In the genomic region with DNA sequence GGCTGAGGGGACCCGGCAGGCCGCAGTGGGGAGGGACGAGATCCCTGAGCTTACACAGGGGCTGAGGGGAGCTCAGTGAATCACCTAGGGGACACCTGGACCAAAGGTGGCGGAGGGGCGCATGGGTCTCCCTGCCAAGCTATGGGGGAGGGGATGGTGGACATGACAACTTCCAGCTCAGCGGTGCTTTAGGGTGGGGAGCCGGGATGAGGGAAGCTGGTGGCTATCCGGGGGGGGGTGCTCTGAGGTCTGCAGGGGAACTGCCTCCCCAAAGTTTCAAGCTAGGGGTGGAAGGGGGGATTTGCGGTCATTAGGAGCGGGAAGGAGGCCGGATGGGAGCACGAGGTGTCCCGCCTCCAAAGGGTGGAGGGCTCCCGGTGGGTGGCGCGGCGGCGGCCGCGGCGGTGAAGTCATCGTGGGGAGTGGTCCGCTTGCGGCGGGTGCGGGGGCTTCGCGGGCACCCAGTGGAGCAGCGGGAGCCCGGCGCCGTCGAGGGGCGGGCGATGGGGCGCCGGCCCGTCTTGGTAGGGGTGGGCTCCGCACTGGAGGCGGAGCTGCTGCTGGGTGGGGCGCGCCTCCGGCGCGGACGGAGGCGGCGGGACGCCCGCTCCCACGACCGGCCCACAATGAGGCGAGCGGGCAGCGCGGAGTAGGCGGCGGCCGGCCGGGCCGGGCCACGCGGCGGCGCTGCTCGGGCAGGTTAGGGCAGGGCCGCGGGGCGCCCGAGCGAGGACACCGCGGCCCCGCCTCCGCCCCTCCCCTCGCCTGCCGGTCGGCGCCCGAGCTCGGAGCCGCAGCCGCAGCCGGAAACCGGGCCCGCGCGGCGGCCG, we compare ENCODE assay signal across 8 cellular contexts. TPM values are rescaled to one million over a fixed set of nuclear protein-coding genes. Genes with fewer than 3 reads are reported as not detected.
DNase-seq lines count a peak whose midpoint lies in the region; ATAC-seq and TF ChIP-seq lines count a peak whose summit lies in the region.

A gene with protein sequence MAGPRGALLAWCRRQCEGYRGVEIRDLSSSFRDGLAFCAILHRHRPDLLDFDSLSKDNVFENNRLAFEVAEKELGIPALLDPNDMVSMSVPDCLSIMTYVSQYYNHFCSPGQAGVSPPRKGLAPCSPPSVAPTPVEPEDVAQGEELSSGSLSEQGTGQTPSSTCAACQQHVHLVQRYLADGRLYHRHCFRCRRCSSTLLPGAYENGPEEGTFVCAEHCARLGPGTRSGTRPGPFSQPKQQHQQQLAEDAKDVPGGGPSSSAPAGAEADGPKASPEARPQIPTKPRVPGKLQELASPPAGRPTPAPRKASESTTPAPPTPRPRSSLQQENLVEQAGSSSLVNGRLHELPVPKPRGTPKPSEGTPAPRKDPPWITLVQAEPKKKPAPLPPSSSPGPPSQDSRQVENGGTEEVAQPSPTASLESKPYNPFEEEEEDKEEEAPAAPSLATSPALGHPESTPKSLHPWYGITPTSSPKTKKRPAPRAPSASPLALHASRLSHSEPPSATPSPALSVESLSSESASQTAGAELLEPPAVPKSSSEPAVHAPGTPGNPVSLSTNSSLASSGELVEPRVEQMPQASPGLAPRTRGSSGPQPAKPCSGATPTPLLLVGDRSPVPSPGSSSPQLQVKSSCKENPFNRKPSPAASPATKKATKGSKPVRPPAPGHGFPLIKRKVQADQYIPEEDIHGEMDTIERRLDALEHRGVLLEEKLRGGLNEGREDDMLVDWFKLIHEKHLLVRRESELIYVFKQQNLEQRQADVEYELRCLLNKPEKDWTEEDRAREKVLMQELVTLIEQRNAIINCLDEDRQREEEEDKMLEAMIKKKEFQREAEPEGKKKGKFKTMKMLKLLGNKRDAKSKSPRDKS (plus strand): TSS at position 764 of the 830 bp plus-strand sequence. CDS start 126 bp downstream, outside the sequence.

- no peaks in the 10 kb centered on the region for H3K36me3 Mint-ChIP-seq in natural killer cell

- no peak for TF ChIP-seq EP300 in stomach (IDR thresholded peaks at IDR 0.05)

- no peak for TF ChIP-seq CTCF in AG04449 (IDR thresholded peaks at IDR 0.05; ENCODE audit: insufficient read depth, low read length, missing control alignments)
- 0 out of 2 replicates have a peak, but pooled peaks have one; percentile 30 for TF ChIP-seq CTCF in OCI-LY7 (conservative IDR thresholded peaks at IDR 0.05; ENCODE audit: low read length)
- no peak for TF ChIP-seq CTCF in natural killer cell (IDR thresholded peaks at IDR 0.05)
- peak in 1 of 7 experiments; percentile 55 for TF ChIP-seq CTCF in stomach (IDR thresholded peaks at IDR 0.05)

- TF ChIP-seq POLR2A in stomach (IDR thresholded peaks at IDR 0.05) = no peak

- H3K27me3 ChIP-seq in stomach = no peaks in the 10 kb centered on the region

- H3K4me3 ChIP-seq in AG04449 (ENCODE audit: low read depth, low read length) (peak within 1 kb of the TSS; percentile 80), OCI-LY7 (ENCODE audit: low read depth, low read length, poor library complexity, severe bottlenecking) (peak within 1 kb of the TSS; percentile 82), stomach (peak within 1 kb of the TSS; percentile 67 to 91 (median 80))

- BruUV-seq in OCI-LY7 (replicated peaks; lab: Mats Ljungman, UMichigan) = no TSS peak

- H4K20me1 ChIP-seq in OCI-LY7 (ENCODE audit: insufficient read depth, low read length) = no peaks in the 10 kb centered on the region

- H3K36me3 ChIP-seq in OCI-LY7 (ENCODE audit: insufficient read depth, low read length) (no peaks in the 10 kb centered on the region), stomach (no peaks in the 10 kb centered on the region)

- ATAC-seq in GM18520 (IDR thresholded peaks at IDR 0.05; ENCODE audit: unreplicated experiment) (peak; percentile 72), HG03159 (IDR thresholded peaks at IDR 0.05; ENCODE audit: unreplicated experiment) (peak; percentile 69), natural killer cell (peak; percentile 84 to 89 (median 89))

- no peaks in the 10 kb centered on the region for H3K9me3 Mint-ChIP-seq in natural killer cell

- POLR2A ChIA-PET in AG04449 (lab: Yijun Ruan, JAX) (interaction anchor here (0.7 to 2.1 kb wide), 6 partner anchors 10 to 200 kb away, joined by 3 to 8 read pairs (median 4); a partner anchor contains a TSS), OCI-LY7 (lab: Charles Lee) (interaction anchor here (0.7 to 1.5 kb wide), 4 partner anchors 8 to 132 kb away, joined by 4 to 8 read pairs (median 5); no protein-coding TSS in a partner anchor)

- CTCF ChIA-PET in AG04449 (lab: Yijun Ruan, JAX) = interaction anchor here (1.0 to 17.8 kb wide), 12 partner anchors 9 to 88 kb away, joined by 3 to 159 read pairs (median 4); no protein-coding TSS in a partner anchor
- CTCF ChIA-PET in OCI-LY7 (lab: Charles Lee; ENCODE audit: unreplicated experiment) = interaction anchor here (0.8 to 1.4 kb wide), 4 partner anchors 9 to 28 kb away, joined by 3 to 5 read pairs (median 4); no protein-coding TSS in a partner anchor

- intact Hi-C loops in OCI-LY7 (cut with micrococcal nuclease; ENCODE audit: unreplicated experiment) (loop anchor here (1.0 to 2.0 kb wide), 2 partner anchors 29 to 59 kb away; no protein-coding TSS in a partner anchor), natural killer cell (cut with micrococcal nuclease) (no loop called here), stomach (cut with DNase I; ENCODE audit: low total_unique reads) (no loop called here)

- H3K4me1 Mint-ChIP-seq in natural killer cell = peaks cover 13 to 30% of the 10 kb centered on the region in 2 donors

- H3K27me3 Mint-ChIP-seq in natural killer cell (ENCODE audit: low read depth in 2 of 2) = no peaks in the 10 kb centered on the region

- H3K9me3 ChIP-seq in OCI-LY7 (ENCODE audit: low read length) = no peaks in the 10 kb centered on the region
- H3K9me3 ChIP-seq in stomach = no peaks in the 10 kb centered on the region

- no peak within 1 kb of the TSS for H3K27ac ChIP-seq in OCI-LY7 (ENCODE audit: low read depth, low read length, poor library complexity, severe bottlenecking)
- peak within 1 kb of the TSS; percentile 87 to 96 (median 93) for H3K27ac ChIP-seq in stomach

- H3K4me1 ChIP-seq in OCI-LY7 (ENCODE audit: insufficient read depth, low read length, poor library complexity, severe bottlenecking) = peaks cover 17% of the 10 kb centered on the region
- peaks cover 23 to 71% (median 57%) of the 10 kb centered on the region in 4 donors for H3K4me1 ChIP-seq in stomach

- H3K27ac Mint-ChIP-seq in natural killer cell = peak within 1 kb of the TSS; percentile 75 to 83

- no peaks in the 10 kb centered on the region for H3K9me2 ChIP-seq in OCI-LY7 (ENCODE audit: insufficient read depth, low read length)

- H2AFZ ChIP-seq in OCI-LY7 (ENCODE audit: low read length) = peak within 1 kb of the TSS; percentile 57

- DNase-seq in AG04449 (ENCODE audit: low read depth, low spot score) (no peak), OCI-LY7 (ENCODE audit: low spot score) (peak; percentile 83), activated T-helper 1 cell treated with Interleukin-2 at 50 U/mL for 16 hours (ENCODE audit: low read depth) (peak; percentile 60), fibroblast of gingiva (ENCODE audit: low read depth) (peak; percentile 78), natural killer cell (peak; percentile 68), stomach (peak; percentile 87)

- H3K4me3 Mint-ChIP-seq in natural killer cell = peak within 1 kb of the TSS; percentile 84

- WGBS in stomach, 5 donors = 5 to 13% (median 7%) methylated on average over 35 to 90 of the region's 90 CpGs

- peak within 1 kb of the TSS; percentile 81 for H3K4me2 ChIP-seq in OCI-LY7 (ENCODE audit: low read length)

- H3K79me2 ChIP-seq in OCI-LY7 (ENCODE audit: insufficient read depth, low read depth, low read length) = no peaks in the 10 kb centered on the region

RNA-seq across cellular contexts. Expression of the gene that starts here (rescaled TPM):
- 18.3 and 18.5 TPM in 2 replicates for total RNA-seq in OCI-LY7 (2014; rRNA removed; shearing (Covaris generic))
- total RNA-seq in OCI-LY7 (2022) (25.7 and 32.1 TPM in 2 replicates), natural killer cell (10 to 100 TPM; 24.6 to 34.3 (median 32.4) TPM), stomach (100 to 1,000 TPM in 3 of 5 donors, 10 to 100 TPM in 2; 31.4 to 155 (median 112) TPM)
- polyA plus RNA-seq in stomach = 10 to 100 TPM; 17.7 to 55.1 (median 35.6) TPM
